15 cellular contexts compared by ENCODE assay signal in the genomic region with DNA sequence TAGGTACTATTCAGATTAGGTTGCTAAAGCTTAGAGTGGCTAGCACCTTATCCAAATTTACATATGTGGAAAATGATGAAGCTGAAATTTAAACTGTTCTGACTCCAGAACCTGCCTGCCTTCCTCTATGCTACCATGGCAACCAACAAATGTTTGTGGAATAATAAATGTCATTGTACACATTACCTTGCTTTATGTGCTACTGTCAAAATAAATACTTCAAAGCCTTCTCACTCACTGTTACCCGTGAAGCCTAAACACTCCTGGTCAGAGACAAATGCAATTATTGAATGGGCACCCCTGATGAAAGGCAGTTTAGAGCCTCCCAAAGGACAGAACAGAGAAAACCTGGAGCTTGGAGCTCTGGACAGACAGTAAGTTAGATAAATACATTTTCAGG.
"Had no signal": no experiment of that assay in that cellular context is flagged by ENCODE, and none has a peak within 500 bp of the region (broad histone marks: within the 10 kb centered on the region; RNA-seq: fewer than 3 reads in every experiment).

No MANE protein-coding gene starts in this region.

- DNase-seq: activated CD4-positive, alpha-beta memory T cell treated with anti-CD3 and anti-CD28 coated beads, Interleukin-2, amount 10 ng/mL, durations not matched to agents 7 days and 5 days; activated CD4-positive, alpha-beta T cell treated with anti-CD3 and anti-CD28 coated beads for 36 hours; activated effector memory CD4-positive, alpha-beta T cell treated with anti-CD3 and anti-CD28 coated beads, Interleukin-2, amount 50 U/mL, for 16 hours; activated T-cell treated with anti-CD3 and anti-CD28 coated beads, Interleukin-2, amount 50 U/mL, for 48 hours; hippocampal formation; left lung; mucosa of descending colon; naive thymus-derived CD4-positive, alpha-beta T cell; retina; upper lobe of right lung had no signal

- H3K27me3 ChIP-seq: cardiac muscle cell, left lung, neutrophil, upper lobe of right lung had no signal

- ATAC-seq: activated CD4-positive, alpha-beta T cell treated with anti-CD3 and anti-CD28 coated beads for 36 hours; left lung; mucosa of descending colon; naive thymus-derived CD4-positive, alpha-beta T cell; stimulated activated effector memory CD8-positive, alpha-beta T cell treated with anti-CD3 and anti-CD28 coated beads, Interleukin-12 subunit alpha, Interleukin-12 subunit beta, amount 100 ng/mL, for 72 hours; upper lobe of right lung had no signal

- H3K9me3 ChIP-seq: left lung, mucosa of descending colon, neutrophil, thoracic aorta, upper lobe of right lung had no signal

- H3K4me3 ChIP-seq: cardiac muscle cell, left lung, mucosa of descending colon, thoracic aorta, upper lobe of right lung had no signal

- H3K36me3 ChIP-seq: cardiac muscle cell, left lung, neutrophil, thoracic aorta, upper lobe of right lung had no signal

- H3K4me1 ChIP-seq: left lung, parathyroid adenoma, upper lobe of right lung had no signal

- H3K27ac ChIP-seq: cardiac muscle cell, left lung, neutrophil, parathyroid adenoma, thoracic aorta, upper lobe of right lung had no signal
